ENCODE assay signal across 13 cellular contexts in genomic region chr3:172179680-172180399, GRCh38.
DNase-seq lines count a peak whose midpoint lies in the region; ATAC-seq and TF ChIP-seq lines count a peak whose summit lies in the region.
"Had no signal": no experiment of that assay in that cellular context is flagged by ENCODE, and none has a peak within 500 bp of the region (broad histone marks: within the 10 kb centered on the region; RNA-seq: fewer than 3 reads in every experiment).

No MANE protein-coding gene starts in this region.

- peak; percentile 67 for DNase-seq in GM10266 (ENCODE audit: extremely low spot score)
- peak; percentile 39 for DNase-seq in NB4 (ENCODE audit: low read depth)
- no peak for DNase-seq in left lung
- no peak for DNase-seq in activated CD8-positive, alpha-beta memory T cell treated with anti-CD3 and anti-CD28 coated beads, Interleukin-2, amount 50 U/mL, for 48 hours
- DNase-seq in NCI-H1105 treated with DMSO at 0.1 percent for 48 hours (lab: John Stamatoyannopoulos, UW), result no peak
- no peak for DNase-seq in nucleus accumbens (lab: John Stamatoyannopoulos, UW)
- DNase-seq: activated CD4-positive, alpha-beta T cell treated with anti-CD3 and anti-CD28 coated beads for 36 hours; cortex of kidney; NCI-H1694 treated with DMSO at 0.1 percent for 48 hours; sigmoid colon had no signal

- no peak for TF ChIP-seq POLR2A in NB4 (IDR thresholded peaks at IDR 0.05; ENCODE audit: extremely low read depth, insufficient read length)
- no peak for TF ChIP-seq POLR2A in GM18505 (IDR thresholded peaks at IDR 0.05; ENCODE audit: borderline replicate concordance, extremely low read depth, insufficient read depth, insufficient read length)

- intact Hi-C loops in left lung (cut with DNase I), result no loop called here

- H3K27me3 ChIP-seq in left lung, result no peaks in the 10 kb centered on the region
- H3K27me3 ChIP-seq: sigmoid colon had no signal

- no peaks in the 10 kb centered on the region for H3K36me3 ChIP-seq in left lung
- H3K36me3 ChIP-seq: sigmoid colon had no signal

- TF ChIP-seq CTCF in GM10266 (IDR thresholded peaks at IDR 0.05; ENCODE audit: control insufficient read depth, insufficient read depth, low read depth, missing control alignments) (no peak), NB4 (IDR thresholded peaks at IDR 0.05; ENCODE audit: low read depth, low read length) (no peak), left lung (IDR thresholded peaks at IDR 0.05) (no peak)

- H3K4me3 ChIP-seq in NB4 (ENCODE audit: low read depth, low read length) (no peak overlapping the region), left lung (no peak overlapping the region)
- H3K4me3 ChIP-seq: sigmoid colon had no signal

- ATAC-seq in GM21786 (IDR thresholded peaks at IDR 0.05; ENCODE audit: unreplicated experiment) (peak; percentile 64), left lung (peak; percentile 8), GM18505 (IDR thresholded peaks at IDR 0.05; ENCODE audit: unreplicated experiment) (no peak)
- ATAC-seq: activated CD4-positive, alpha-beta T cell treated with anti-CD3 and anti-CD28 coated beads for 36 hours had no signal

- H3K9me3 ChIP-seq in left lung, result no peaks in the 10 kb centered on the region
- H3K9me3 ChIP-seq: sigmoid colon had no signal

- peaks cover 13 to 89% of the 10 kb centered on the region in 2 donors for H3K4me1 ChIP-seq in left lung

- peak overlapping the region in 1 of 2 donors; percentile 5 for H3K27ac ChIP-seq in left lung
- H3K27ac ChIP-seq: C4-2B, sigmoid colon had no signal

Comparison
In these comparisons a context has a peak if more than half of its experiments do, and no peak if none do; other contexts are left out.
1. DNase-seq: peak in GM10266 (single experiment) and NB4 (single experiment); none in left lung (0 of 2), activated CD8-positive, alpha-beta memory T cell treated with anti-CD3 and anti-CD28 coated beads, Interleukin-2, amount 50 U/mL, for 48 hours (single experiment), NCI-H1105 treated with DMSO at 0.1 percent for 48 hours (single experiment) and nucleus accumbens (0 of 56).